8 cellular contexts compared by ENCODE assay signal in the genomic region with DNA sequence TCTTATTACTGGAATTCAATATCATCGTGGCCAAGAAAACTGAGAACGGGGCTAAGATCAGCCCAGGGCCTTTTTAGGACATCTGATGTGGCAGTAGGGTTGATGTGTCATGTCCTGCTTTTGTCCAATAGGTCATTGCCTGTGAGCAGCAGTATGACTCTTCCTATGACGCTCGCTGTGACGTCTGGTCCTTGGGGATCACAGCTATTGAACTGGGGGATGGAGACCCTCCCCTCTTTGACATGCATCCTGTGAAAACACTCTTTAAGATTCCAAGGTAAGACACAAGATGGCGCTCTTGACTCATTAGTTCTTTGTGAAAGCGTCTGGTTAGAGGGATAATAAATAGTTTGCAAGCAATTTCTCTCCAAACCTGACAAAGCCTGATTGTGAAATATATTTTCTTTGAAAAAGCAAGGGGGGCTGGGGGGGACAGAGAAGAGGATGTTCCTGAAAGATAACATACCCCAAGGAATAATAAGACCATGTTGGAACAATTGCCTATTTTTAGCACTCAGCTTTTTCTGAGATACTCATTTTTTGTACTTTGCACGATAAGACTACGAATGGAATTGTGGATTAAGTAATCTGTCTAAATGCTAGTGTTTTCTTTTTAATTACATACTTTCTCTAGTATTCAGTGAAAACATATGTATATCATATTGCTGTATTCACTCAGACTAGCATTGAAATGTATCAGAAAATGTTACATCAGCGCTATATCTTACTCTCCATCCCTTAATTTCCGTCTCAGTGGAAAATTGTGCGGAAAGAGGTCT. TPM values are rescaled to one million over a fixed set of nuclear protein-coding genes. Genes with fewer than 3 reads are reported as not detected.
DNase-seq lines count a peak whose midpoint lies in the region; ATAC-seq and TF ChIP-seq lines count a peak whose summit lies in the region.

No MANE protein-coding gene starts in this region.

- peak; percentile 74 for TF ChIP-seq CTCF in foreskin keratinocyte (conservative IDR thresholded peaks at IDR 0.05)

- peak; percentile 50 for ATAC-seq in foreskin keratinocyte
- peak; percentile 96 for ATAC-seq in sciatic nerve
- no peak for ATAC-seq in GM19328 (IDR thresholded peaks at IDR 0.05; ENCODE audit: unreplicated experiment)
- no peak for ATAC-seq in GM21367 (IDR thresholded peaks at IDR 0.05; ENCODE audit: unreplicated experiment)

- H2AFZ ChIP-seq in ACC112 (ENCODE audit: low read length, unreplicated experiment) = no peak overlapping the region

- H3K27ac ChIP-seq in ACC112 (ENCODE audit: low read depth, low read length) = no peak overlapping the region
- no peak overlapping the region for H3K27ac ChIP-seq in foreskin keratinocyte

- H3K27me3 ChIP-seq in ACC112 (ENCODE audit: insufficient read depth, low read length) = peaks cover 38% of the 10 kb centered on the region
- H3K27me3 ChIP-seq in foreskin keratinocyte = peaks cover 5% of the 10 kb centered on the region

- peak overlapping the region; percentile 38 for H3K4me3 ChIP-seq in ACC112 (ENCODE audit: low read depth, low read length)

- DNase-seq in GDM1 (lab: John Stamatoyannopoulos, UW) (peak; percentile 11), NCI-H1105 (lab: John Stamatoyannopoulos, UW) (peak; percentile 34), SKM-1 treated with dmso at 0.1 percent for 144 hours (lab: John Stamatoyannopoulos, UW; ENCODE audit: unreplicated experiment) (peak; percentile 16), foreskin keratinocyte (peak in 1 of 2 donors; percentile 48), sciatic nerve (ENCODE audit: low spot score) (peak; percentile 64)

- H3K4me1 ChIP-seq in ACC112 (ENCODE audit: control insufficient read depth, insufficient read depth, low read length, unreplicated experiment) (peaks cover 1% of the 10 kb centered on the region), foreskin keratinocyte (no peaks in the 10 kb centered on the region)

- no peaks in the 10 kb centered on the region for H3K36me3 ChIP-seq in ACC112 (ENCODE audit: insufficient read depth, low read length)

- intact Hi-C loops in sciatic nerve (cut with DNase I) = no loop called here

- H3K79me2 ChIP-seq in ACC112 (ENCODE audit: control insufficient read depth, insufficient read depth, low read length, unreplicated experiment) = no peaks in the 10 kb centered on the region

RNA-seq across cellular contexts. Expression of a gene that starts 58.1 kb away (rescaled TPM):
- total RNA-seq in foreskin keratinocyte = 2.6 and 2.8 TPM in 2 replicates
- polyA plus RNA-seq in foreskin keratinocyte = 0.54 and 0.75 TPM in 2 replicates
- total RNA-seq in sciatic nerve = 0.13 TPM

Comparison
In these comparisons a context has a peak if more than half of its experiments do, and no peak if none do; other contexts are left out.
1. ATAC-seq: peak in foreskin keratinocyte (single experiment) and sciatic nerve (single experiment); none in GM19328 (single experiment) and GM21367 (single experiment).